ENCODE assay signal across 6 cellular contexts in genomic region chr2:19262150-19262549, GRCh38.
"Had no signal": no experiment of that assay in that cellular context is flagged by ENCODE, and none has a peak within 500 bp of the region (broad histone marks: within the 10 kb centered on the region; RNA-seq: fewer than 3 reads in every experiment).

No MANE protein-coding gene starts in this region.

- H3K27ac ChIP-seq: HL-60 had no signal

- H3K4me3 ChIP-seq: GM23338, K562 had no signal

- ATAC-seq: GM23338, K562 had no signal

- DNase-seq: H9, HCEC 1CT, IMR-90 had no signal
